In genomic region chr4:153152453-153153338, GRCh38 we compare ENCODE assay signal across 8 cellular contexts. TPM values are rescaled to one million over a fixed set of nuclear protein-coding genes. Genes with fewer than 3 reads are reported as not detected.
A peak's percentile ranks its signal among the peaks of the same experiment; 100 is the strongest.
DNase-seq lines count a peak whose midpoint lies in the region; ATAC-seq and TF ChIP-seq lines count a peak whose summit lies in the region.

No MANE protein-coding gene starts in this region.

- intact Hi-C loops in head of caudate nucleus (cut with DNase I), result loop anchor here (5.0 kb wide), 2 partner anchors 55 to 70 kb away; no protein-coding TSS in a partner anchor

- H3K79me2 ChIP-seq in parathyroid adenoma, result no peaks in the 10 kb centered on the region

- peaks cover 41% of the 10 kb centered on the region for H3K27me3 Mint-ChIP-seq in IgD-negative memory B cell

- H3K36me3 ChIP-seq in BE2C, result no peaks in the 10 kb centered on the region
- H3K36me3 ChIP-seq in parathyroid adenoma (ENCODE audit: control insufficient read depth, insufficient read depth, low read length), result no peaks in the 10 kb centered on the region

- no peaks in the 10 kb centered on the region for H3K9me3 Mint-ChIP-seq in IgD-negative memory B cell

- no peak overlapping the region for H3K9ac ChIP-seq in parathyroid adenoma

- H3K4me3 ChIP-seq in BE2C (ENCODE audit: low read depth, low read length) (peak overlapping the region; percentile 78), parathyroid adenoma (ENCODE audit: low read depth, low read length) (peak overlapping the region; percentile 60)

- H3K4me1 ChIP-seq in BE2C, result peaks cover 5% of the 10 kb centered on the region
- H3K4me1 ChIP-seq in parathyroid adenoma, result peaks cover 4% of the 10 kb centered on the region

- peak overlapping the region; percentile 15 to 80 (median 80) for H3K27ac Mint-ChIP-seq in IgD-negative memory B cell

- DNase-seq in BE2C, result peak; percentile 81
- DNase-seq in RKO (ENCODE audit: low spot score), result peak; percentile 19
- DNase-seq in activated naive CD4-positive, alpha-beta T cell treated with Interleukin-2 at 50 U/mL for 16 hours, result peak; percentile 73
- peak; percentile 40 to 86 (median 68) for DNase-seq in head of caudate nucleus
- DNase-seq in ureter (ENCODE audit: low spot score), result peak; percentile 57

- H3K27ac ChIP-seq in parathyroid adenoma, result peak overlapping the region; percentile 86

- H2AFZ ChIP-seq in parathyroid adenoma, result peak overlapping the region; percentile 89

- ATAC-seq in GM19463 (IDR thresholded peaks at IDR 0.05; ENCODE audit: unreplicated experiment), result peak; percentile 21

- no peaks in the 10 kb centered on the region for H3K9me3 ChIP-seq in BE2C
- no peaks in the 10 kb centered on the region for H3K9me3 ChIP-seq in parathyroid adenoma (ENCODE audit: control insufficient read depth, low read length)

- H3K4me3 Mint-ChIP-seq in IgD-negative memory B cell, result peak overlapping the region; percentile 82 to 95 (median 92)

- no peak for TF ChIP-seq CTCF in BE2C (IDR thresholded peaks at IDR 0.05; ENCODE audit: low read depth, low read length)
- no peak for TF ChIP-seq CTCF in parathyroid adenoma (IDR thresholded peaks at IDR 0.05)

- H3K4me2 ChIP-seq in parathyroid adenoma (ENCODE audit: low read length), result peak overlapping the region; percentile 73

- H3K27me3 ChIP-seq in BE2C (no peaks in the 10 kb centered on the region), parathyroid adenoma (ENCODE audit: control insufficient read depth, insufficient read depth, low read length) (no peaks in the 10 kb centered on the region)

- H3K36me3 Mint-ChIP-seq in IgD-negative memory B cell, result no peaks in the 10 kb centered on the region

- H3K4me1 Mint-ChIP-seq in IgD-negative memory B cell, result peaks cover 10 to 24% (median 20%) of the 10 kb centered on the region in 3 donors

RNA-seq across cellular contexts. Expression of gene TRIM2, which starts 51.5 kb away (rescaled TPM):
- polyA plus RNA-seq in BE2C (2012; ENCODE audit: insufficient read depth, insufficient read length, low read depth), result 37.7 TPM
- polyA plus RNA-seq in IgD-negative memory B cell, result 2.2 TPM
- 90.6 TPM for total RNA-seq in ureter

Comparison
In these comparisons a context has a peak if more than half of its experiments do, and no peak if none do; other contexts are left out.
1. Peak in every context shown above with its lines: DNase-seq, ATAC-seq, H3K4me3 ChIP-seq and H3K27ac ChIP-seq.
2. DNase-seq: peak in every context shown above with its lines; median percentile 81 in BE2C; 73 in activated naive CD4-positive, alpha-beta T cell treated with Interleukin-2 at 50 U/mL for 16 hours; 68 in head of caudate nucleus; 57 in ureter; 19 in RKO.